1 cellular context compared by ENCODE assay signal in genomic region chr13:47146136-47146535, GRCh38.
TF ChIP-seq lines count a peak whose summit lies in the region.

No MANE protein-coding gene starts in this region.

TF ChIP-seq in GM12878, 131 proteins besides CTCF, POLR2A, EP300 and RAD21 (continued from another document):
- no peak for TF ChIP-seq IRF3 (IDR thresholded peaks at IDR 0.05)
- no peak for TF ChIP-seq ZZZ3 (IDR thresholded peaks at IDR 0.05; ENCODE audit: control insufficient read depth, insufficient read length, low read depth)
